In genomic region chr11:12636871-12637410, GRCh38 we compare ENCODE assay signal across 21 cellular contexts.
"Had no signal": no experiment of that assay in that cellular context is flagged by ENCODE, and none has a peak within 500 bp of the region (broad histone marks: within the 10 kb centered on the region; RNA-seq: fewer than 3 reads in every experiment).

No MANE protein-coding gene starts in this region.

- H3K9me3 Mint-ChIP-seq: activated CD4-positive, alpha-beta memory T cell treated with anti-CD3 and anti-CD28 coated beads for 36 hours; activated T-helper 1 cell treated with anti-CD3 and anti-CD28 coated beads, Interleukin-12 subunit alpha, Interleukin-12 subunit beta, Interleukin-2, Interleukin-4 antibody, amounts not matched to agents 30 ng/mL and 10 ng/mL and 1 ng/mL, durations not matched to agents 14 hours and 24 hours and 36 hours; dendritic cell treated with granulocyte-macrophage colony-stimulating factor and Interleukin-4, amounts not matched to agents 40 ng/mL and 50 ng/mL, for 4 days had no signal

- H3K36me3 Mint-ChIP-seq: activated CD4-positive, alpha-beta memory T cell treated with anti-CD3 and anti-CD28 coated beads for 36 hours; activated naive CD8-positive, alpha-beta T cell; naive thymus-derived CD4-positive, alpha-beta T cell had no signal

- H3K36me3 ChIP-seq: esophagus squamous epithelium, left lung, tibial nerve, uterus had no signal

- H3K9me3 ChIP-seq: esophagus squamous epithelium, left lung, mucosa of descending colon, tibial nerve, uterus had no signal

- ATAC-seq: activated CD4-positive, alpha-beta T cell treated with anti-CD3 and anti-CD28 coated beads for 36 hours; left lung; mucosa of descending colon; naive thymus-derived CD4-positive, alpha-beta T cell; T-helper 17 cell had no signal

- H3K4me1 Mint-ChIP-seq: activated CD4-positive, alpha-beta T cell treated with anti-CD3 and anti-CD28 coated beads for 36 hours; T-helper 17 cell had no signal

- H3K27me3 ChIP-seq: esophagus squamous epithelium, left lung, tibial nerve, uterus had no signal

- DNase-seq: activated CD4-positive, alpha-beta memory T cell treated with anti-CD3 and anti-CD28 coated beads for 36 hours; activated CD4-positive, alpha-beta T cell treated with anti-CD3 and anti-CD28 coated beads for 36 hours; activated T-cell treated with anti-CD3 and anti-CD28 coated beads for 4 hours; effector CD8-positive, alpha-beta T cell; esophagus squamous epithelium; hippocampal formation; kidney; left lung; mucosa of descending colon; naive thymus-derived CD4-positive, alpha-beta T cell; posterior cingulate gyrus; stimulated activated CD4-positive, alpha-beta T cell treated with anti-CD3 and anti-CD28 coated beads, Interleukin-12 subunit alpha, Interleukin-12 subunit beta, amount 100 ng/mL, for 4 hours; stimulated activated CD4-positive, alpha-beta T cell treated with anti-CD3 and anti-CD28 coated beads, Interleukin-1b, Interleukin-23, amount 100 ng/mL, for 48 hours; stimulated activated CD8-positive, alpha-beta memory T cell treated with anti-CD3 and anti-CD28 coated beads, Interleukin-4, amount 100 ng/mL, for 48 hours; stimulated activated naive CD4-positive, alpha-beta T cell; T-helper 17 cell; uterus had no signal

- H3K4me3 ChIP-seq: esophagus squamous epithelium, left lung, mucosa of descending colon, tibial nerve, uterus had no signal

- H3K27me3 Mint-ChIP-seq: dendritic cell treated with granulocyte-macrophage colony-stimulating factor and Interleukin-4, amounts not matched to agents 40 ng/mL and 50 ng/mL, for 4 days had no signal

- H3K27ac ChIP-seq: esophagus squamous epithelium, left lung, tibial nerve, uterus had no signal

- H3K4me1 ChIP-seq: esophagus squamous epithelium, left lung, tibial nerve, uterus had no signal

- H3K27ac Mint-ChIP-seq: activated CD4-positive, alpha-beta memory T cell treated with anti-CD3 and anti-CD28 coated beads for 36 hours; activated CD4-positive, alpha-beta T cell treated with anti-CD3 and anti-CD28 coated beads for 36 hours; activated naive CD8-positive, alpha-beta T cell; activated T-helper 1 cell treated with anti-CD3 and anti-CD28 coated beads, Interleukin-12 subunit alpha, Interleukin-12 subunit beta, Interleukin-2, Interleukin-4 antibody, amounts not matched to agents 30 ng/mL and 10 ng/mL and 1 ng/mL, durations not matched to agents 14 hours and 24 hours and 36 hours; dendritic cell treated with granulocyte-macrophage colony-stimulating factor and Interleukin-4, amounts not matched to agents 40 ng/mL and 50 ng/mL, for 4 days; naive thymus-derived CD4-positive, alpha-beta T cell; T-helper 17 cell had no signal

- H3K4me3 Mint-ChIP-seq: activated CD4-positive, alpha-beta memory T cell treated with anti-CD3 and anti-CD28 coated beads for 36 hours; activated CD4-positive, alpha-beta T cell treated with anti-CD3 and anti-CD28 coated beads for 36 hours; activated naive CD8-positive, alpha-beta T cell; activated T-helper 1 cell treated with anti-CD3 and anti-CD28 coated beads, Interleukin-12 subunit alpha, Interleukin-12 subunit beta, Interleukin-2, Interleukin-4 antibody, amounts not matched to agents 30 ng/mL and 10 ng/mL and 1 ng/mL, durations not matched to agents 14 hours and 24 hours and 36 hours; dendritic cell treated with granulocyte-macrophage colony-stimulating factor and Interleukin-4, amounts not matched to agents 40 ng/mL and 50 ng/mL, for 4 days; naive thymus-derived CD4-positive, alpha-beta T cell; T-helper 17 cell had no signal
